ENCODE assay signal across 17 cellular contexts in genomic region chr16:15953929-15954813, GRCh38. TPM values are rescaled to one million over a fixed set of nuclear protein-coding genes. Genes with fewer than 3 reads are reported as not detected.
DNase-seq lines count a peak whose midpoint lies in the region; ATAC-seq, FAIRE-seq and TF ChIP-seq lines count a peak whose summit lies in the region.
"Had no signal": no experiment of that assay in that cellular context is flagged by ENCODE, and none has a peak within 500 bp of the region (broad histone marks: within the 10 kb centered on the region; RNA-seq: fewer than 3 reads in every experiment).

No MANE protein-coding gene starts in this region.

- ATAC-seq in A549 (no peak), DND-41 (ENCODE audit: insufficient read depth, low read depth) (no peak), HG02642 (IDR thresholded peaks at IDR 0.05; ENCODE audit: poor library complexity, unreplicated experiment) (no peak)
- ATAC-seq: sciatic nerve had no signal

- FAIRE-seq in A549 (lab: Jason Lieb, UNC), result no peak
- FAIRE-seq: H54 had no signal

- H4K20me1 ChIP-seq in DND-41 (ENCODE audit: insufficient read depth, low read length) (peaks cover 31% of the 10 kb centered on the region), neural progenitor cell (ENCODE audit: low read depth) (peaks cover 85% of the 10 kb centered on the region)

- no peaks in the 10 kb centered on the region for H3K9me3 Mint-ChIP-seq in neural progenitor cell
- H3K9me3 Mint-ChIP-seq: nephron progenitor cell had no signal

- no peaks in the 10 kb centered on the region for H3K9me3 ChIP-seq in A549
- H3K9me3 ChIP-seq in DND-41 (ENCODE audit: insufficient read depth, low read length, severe bottlenecking), result no peaks in the 10 kb centered on the region
- no peaks in the 10 kb centered on the region for H3K9me3 ChIP-seq in ascending aorta
- no peaks in the 10 kb centered on the region for H3K9me3 ChIP-seq in neural progenitor cell (ENCODE audit: low read depth)
- no peaks in the 10 kb centered on the region for H3K9me3 ChIP-seq in vagina
- H3K9me3 ChIP-seq: colonic mucosa had no signal

- H3K27ac ChIP-seq in A549, result peak overlapping the region; percentile 4 to 100; a peak in 4 of 6 replicates
- H3K27ac ChIP-seq in DND-41 (ENCODE audit: low read length), result peak overlapping the region; percentile 50; the same call in 1 of the 2 replicates
- peak overlapping the region; percentile 86 to 93 for H3K27ac ChIP-seq in ascending aorta
- no peak overlapping the region for H3K27ac ChIP-seq in neural progenitor cell
- no peak overlapping the region for H3K27ac ChIP-seq in vagina
- H3K27ac ChIP-seq: colonic mucosa had no signal

- peaks cover 35% of the 10 kb centered on the region for H3K4me1 Mint-ChIP-seq in neural progenitor cell

- peaks cover 6% of the 10 kb centered on the region for H3K36me3 Mint-ChIP-seq in neural progenitor cell

- H2AFZ ChIP-seq in DND-41 (ENCODE audit: low read depth, low read length) (no peak overlapping the region), neural progenitor cell (replicated peaks) (no peak overlapping the region)

- DNase-seq in A549 (ENCODE audit: low read depth in 1 of 2, low spot score in 1 of 2) (no peak), DND-41 (no peak), ascending aorta (ENCODE audit: low spot score in 2 of 2) (no peak), neural progenitor cell (ENCODE audit: low spot score) (no peak), NCI-H69 (lab: John Stamatoyannopoulos, UW) (no peak), amygdala (lab: John Stamatoyannopoulos, UW) (no peak), vagina (ENCODE audit: extremely low spot score in 2 of 2) (no peak)
- DNase-seq: activated CD8-positive, alpha-beta memory T cell treated with anti-CD3 and anti-CD28 coated beads, Interleukin-2, amount 50 U/mL, for 48 hours; amniotic stem cell; colonic mucosa; DMS153; NCI-H1105 treated with DMSO at 0.1 percent for 48 hours; nephron progenitor cell; stimulated activated naive CD4-positive, alpha-beta T cell treated with Interleukin-2 at 50 U/mL for 16 hours had no signal

- TF ChIP-seq CTCF in A549 (IDR thresholded peaks at IDR 0.05) (no peak), DND-41 (IDR thresholded peaks at IDR 0.05; ENCODE audit: borderline replicate concordance, extremely low read depth, low read length, poor library complexity, severe bottlenecking) (no peak), ascending aorta (IDR thresholded peaks at IDR 0.05) (no peak), neural progenitor cell (IDR thresholded peaks at IDR 0.05) (no peak), vagina (IDR thresholded peaks at IDR 0.05) (no peak)

- peaks cover 23% of the 10 kb centered on the region for H3F3A ChIP-seq in neural progenitor cell (ENCODE audit: low read depth)

- TF ChIP-seq POLR2A in A549 (IDR thresholded peaks at IDR 0.05; ENCODE audit: low read length), result no peak
- TF ChIP-seq POLR2A in vagina (IDR thresholded peaks at IDR 0.05), result no peak

- no peaks in the 10 kb centered on the region for H3K27me3 ChIP-seq in DND-41 (ENCODE audit: insufficient read depth, low read length, poor library complexity)
- no peaks in the 10 kb centered on the region for H3K27me3 ChIP-seq in ascending aorta
- H3K27me3 ChIP-seq in neural progenitor cell, result no peaks in the 10 kb centered on the region
- H3K27me3 ChIP-seq in vagina, result no peaks in the 10 kb centered on the region
- H3K27me3 ChIP-seq: colonic mucosa had no signal

- no peak for TF ChIP-seq EP300 in A549 (IDR thresholded peaks at IDR 0.05)

- H3K4me2 ChIP-seq in A549 (peak overlapping the region; percentile 94), DND-41 (ENCODE audit: insufficient read depth, low read length) (peak overlapping the region; percentile 6), neural progenitor cell (no peak overlapping the region)

- H3K79me2 ChIP-seq in DND-41 (ENCODE audit: insufficient read depth, low read length), result peaks cover 97% of the 10 kb centered on the region
- peaks cover 92% of the 10 kb centered on the region for H3K79me2 ChIP-seq in neural progenitor cell (ENCODE audit: low read depth)

- H3K4me3 ChIP-seq in A549, result no peak overlapping the region
- no peak overlapping the region for H3K4me3 ChIP-seq in DND-41 (ENCODE audit: low read depth in 1 of 2, low read length in 2 of 2)
- no peak overlapping the region for H3K4me3 ChIP-seq in ascending aorta
- H3K4me3 ChIP-seq in neural progenitor cell, result no peak overlapping the region
- H3K4me3 ChIP-seq in vagina, result no peak overlapping the region
- H3K4me3 ChIP-seq: colonic mucosa had no signal

- no peak overlapping the region for H3K9ac ChIP-seq in DND-41 (ENCODE audit: low read depth, low read length)
- no peak overlapping the region for H3K9ac ChIP-seq in neural progenitor cell

- CTCF ChIA-PET in A549 (lab: Yijun Ruan, JAX), result interaction anchor here (1.6 to 5.1 kb wide), 3 partner anchors 12 to 79 kb away, joined by 3 to 28 read pairs (median 11); no protein-coding TSS in a partner anchor

- WGBS in A549 (ENCODE audit: missing lambda C conversion rate), result 76% methylated on average over 17 of the region's 17 CpGs

- no peak for TF ChIP-seq RAD21 in A549 (conservative IDR thresholded peaks at IDR 0.05 in 1 of 2, IDR thresholded peaks at IDR 0.05 in 1 of 2)

- POLR2A ChIA-PET in A549 (lab: Yijun Ruan, JAX), result no interaction called here

- H3K27ac Mint-ChIP-seq in neural progenitor cell, result no peak overlapping the region

- H3K36me3 ChIP-seq in DND-41 (ENCODE audit: insufficient read depth, low read length), result 0 out of 2 replicates have a peak, but pooled peaks cover 3% of the 10 kb centered on the region
- H3K36me3 ChIP-seq in ascending aorta, result no peaks in the 10 kb centered on the region
- H3K36me3 ChIP-seq in neural progenitor cell, result no peaks in the 10 kb centered on the region
- H3K36me3 ChIP-seq in vagina, result no peaks in the 10 kb centered on the region
- H3K36me3 ChIP-seq: colonic mucosa had no signal

- H3K4me1 ChIP-seq in A549 (peaks cover 68% of the 10 kb centered on the region), DND-41 (ENCODE audit: insufficient read depth, low read length) (peaks cover 62% of the 10 kb centered on the region), ascending aorta (peaks cover 19 to 37% of the 10 kb centered on the region in 2 donors), neural progenitor cell (peaks cover 20% of the 10 kb centered on the region), vagina (peaks cover 40% of the 10 kb centered on the region)

- H3K4me3 Mint-ChIP-seq in neural progenitor cell, result peak overlapping the region; percentile 41
- H3K4me3 Mint-ChIP-seq: nephron progenitor cell had no signal

- H3K27me3 Mint-ChIP-seq in neural progenitor cell (ENCODE audit: insufficient read depth, low read depth), result peaks cover 4% of the 10 kb centered on the region

- intact Hi-C loops in ascending aorta (cut with DNase I), result loop anchor here (2.0 kb wide), 2 partner anchors 23 to 43 kb away; no protein-coding TSS in a partner anchor
- intact Hi-C loops in vagina (cut with DNase I), result loop anchor here (5.0 kb wide), 1 partner anchor 68 kb away; no protein-coding TSS in a partner anchor

TF ChIP-seq in A549, 52 proteins besides CTCF, POLR2A, EP300 and RAD21:
- TF ChIP-seq HDAC2 (IDR thresholded peaks at IDR 0.05) (no peak), EHF (CRISPR knock-in tag; IDR thresholded peaks at IDR 0.05) (no peak), GATA3 (IDR thresholded peaks at IDR 0.05; ENCODE audit: borderline replicate concordance) (no peak), POLR2AphosphoS2 (conservative IDR thresholded peaks at IDR 0.05; ENCODE audit: low read length) (no peak), E2F6 (IDR thresholded peaks at IDR 0.05; ENCODE audit: borderline replicate concordance, low read depth) (no peak), ELK1 (IDR thresholded peaks at IDR 0.05; ENCODE audit: low read depth, low read length) (no peak), NPAS2 (CRISPR knock-in tag; IDR thresholded peaks at IDR 0.05; ENCODE audit: borderline replicate concordance) (no peak), ZFP36 (IDR thresholded peaks at IDR 0.05; ENCODE audit: borderline replicate concordance, partially characterized antibody) (no peak), CHD2 (IDR thresholded peaks at IDR 0.05; ENCODE audit: low read length, partially characterized antibody) (no peak)

RNA-seq across cellular contexts. Expression of gene ABCC1, which starts 4.8 kb away (rescaled TPM):
- polyA plus RNA-seq in A549 (2011; rRNA removed), result 56.5 and 108 TPM in 2 replicates
- 59.3 and 77.9 TPM in 2 replicates for polyA plus RNA-seq in A549 (2012; cell fraction: cytosol; rRNA removed)
- 184 and 231 TPM in 2 replicates for polyA plus RNA-seq in A549 (2012; cell fraction: nucleus; rRNA removed)
- polyA plus RNA-seq in A549 (2017; fragmentation: RNase III; extraction: RNeasy Plus Mini Kit Qiagen cat#74134 plus additional on column Dnase treatment), result 86.7 to 93.8 TPM (median 90.7 TPM) in 3 replicates
- polyA minus RNA-seq in A549 (2011; rRNA and poly(A)+ RNA removed), result 359 and 414 TPM in 2 replicates
- total RNA-seq in ascending aorta, result 144 TPM
- total RNA-seq in neural progenitor cell (ENCODE audit: low replicate concordance), result 17.5 and 26.7 TPM in 2 replicates
- 47.9 TPM for total RNA-seq in vagina

Comparison
In these comparisons a context has a peak if more than half of its experiments do, and no peak if none do; other contexts are left out.
1. H3K27ac ChIP-seq: peak in A549 (2 of 2), DND-41 (single experiment) and ascending aorta (2 of 2); none in neural progenitor cell (single experiment) and vagina (single experiment).